In genomic region chr6:42509765-42510164, GRCh38 we compare ENCODE assay signal across 1 cellular context.
TF ChIP-seq lines count a peak whose summit lies in the region.

No MANE protein-coding gene starts in this region.

TF ChIP-seq in K562, 482 proteins besides CTCF, POLR2A, EP300 and RAD21:
- no peak for TF ChIP-seq THRB (CRISPR knock-in tag; conservative IDR thresholded peaks at IDR 0.05)
- no peak for TF ChIP-seq AFF4 (CRISPR knock-in tag; IDR thresholded peaks at IDR 0.05)
- TF ChIP-seq TAF7 (tag; IDR thresholded peaks at IDR 0.05): no peak
- peak; percentile 31; the same call in 1 of the 2 replicates for TF ChIP-seq BACH1 (tag; IDR thresholded peaks at IDR 0.05)
- no peak for TF ChIP-seq NR2F6 (CRISPR knock-in tag; IDR thresholded peaks at IDR 0.05)
- no peak for TF ChIP-seq USF2 (CRISPR knock-in tag; IDR thresholded peaks at IDR 0.05)
- no peak for TF ChIP-seq PBX2 (CRISPR knock-in tag; IDR thresholded peaks at IDR 0.05; ENCODE audit: low read depth)
- peak; percentile 91 for TF ChIP-seq PBX2 (tag; conservative IDR thresholded peaks at IDR 0.05; ENCODE audit: low read depth)
- TF ChIP-seq NFE2 (IDR thresholded peaks at IDR 0.05; ENCODE audit: low read depth): peak; percentile 43
- peak; percentile 90 for TF ChIP-seq MEIS2 (IDR thresholded peaks at IDR 0.05; ENCODE audit: partially characterized antibody)
- TF ChIP-seq NCOR1 (IDR thresholded peaks at IDR 0.05): no peak
- no peak for TF ChIP-seq SMAD4 (CRISPR knock-in tag; conservative IDR thresholded peaks at IDR 0.05)
- TF ChIP-seq ERF (CRISPR knock-in tag; IDR thresholded peaks at IDR 0.05): no peak
- peak; percentile 82 for TF ChIP-seq PKNOX1 (IDR thresholded peaks at IDR 0.05)
- TF ChIP-seq ZNF311 (CRISPR knock-in tag; IDR thresholded peaks at IDR 0.05): no peak
- TF ChIP-seq E2F5 (CRISPR knock-in tag; IDR thresholded peaks at IDR 0.05): no peak
- TF ChIP-seq ZFP36 (IDR thresholded peaks at IDR 0.05; ENCODE audit: low read depth, low read length, partially characterized antibody): no peak
- TF ChIP-seq STAT5A (IDR thresholded peaks at IDR 0.05; ENCODE audit: borderline replicate concordance, low read length): no peak
- TF ChIP-seq MTF1 (CRISPR knock-in tag; IDR thresholded peaks at IDR 0.05; ENCODE audit: borderline replicate concordance): no peak
- no peak for TF ChIP-seq NELFE (IDR thresholded peaks at IDR 0.05; ENCODE audit: insufficient read depth, insufficient read length)
- peak; percentile 55 for TF ChIP-seq FOSL1 (tag; conservative IDR thresholded peaks at IDR 0.05)
